Comparison of ENCODE assay signal across 10 cellular contexts in genomic region chr4:915041-915474, GRCh38. TPM values are rescaled to one million over a fixed set of nuclear protein-coding genes. Genes with fewer than 3 reads are reported as not detected.
DNase-seq lines count a peak whose midpoint lies in the region; ATAC-seq, FAIRE-seq and TF ChIP-seq lines count a peak whose summit lies in the region.
"Had no signal": no experiment of that assay in that cellular context is flagged by ENCODE, and none has a peak within 500 bp of the region (broad histone marks: within the 10 kb centered on the region; RNA-seq: fewer than 3 reads in every experiment).

No MANE protein-coding gene starts in this region.

- H3K27ac ChIP-seq in right lobe of liver = no peak overlapping the region
- H3K27ac ChIP-seq in HepG2 (ENCODE audit: extremely low read length, insufficient read depth, low read length) = no peak overlapping the region
- H3K27ac ChIP-seq: KMS-11 had no signal

- no peak for FAIRE-seq in HepG2 (lab: Jason Lieb, UNC)
- FAIRE-seq: RCC 7860 had no signal

- TF ChIP-seq CTCF in right lobe of liver (IDR thresholded peaks at IDR 0.05) (no peak), HepG2 (CRISPR knock-in tag; IDR thresholded peaks at IDR 0.05) (no peak), WTC11 (IDR thresholded peaks at IDR 0.05) (no peak)

- intact Hi-C loops in right lobe of liver (cut with DNase I) = no loop called here
- intact Hi-C loops in HepG2 (cut with micrococcal nuclease; ENCODE audit: unreplicated experiment) = no loop called here
- intact Hi-C loops in activated CD4-positive, alpha-beta memory T cell treated with anti-CD3 and anti-CD28 coated beads for 36 hours (cut with micrococcal nuclease) = no loop called here

- POLR2A ChIA-PET in HepG2 (lab: Yijun Ruan, JAX) (no interaction called here), WTC11 (lab: Charles Lee) (no interaction called here)
- POLR2A ChIA-PET in activated CD4-positive, alpha-beta memory T cell treated with anti-CD3 and anti-CD28 coated beads for 36 hours (lab: Charles Lee) = no interaction called here

- H3K27ac Mint-ChIP-seq in WTC11 = peak overlapping the region; percentile 30
- H3K27ac Mint-ChIP-seq in activated CD4-positive, alpha-beta memory T cell treated with anti-CD3 and anti-CD28 coated beads for 36 hours = no peak overlapping the region

- no peaks in the 10 kb centered on the region for H3K27me3 ChIP-seq in right lobe of liver
- no peaks in the 10 kb centered on the region for H3K27me3 ChIP-seq in HepG2 (ENCODE audit: control insufficient read depth in 1 of 2, insufficient read depth in 2 of 2, low read length in 2 of 2)

- no peak overlapping the region for H3K4me2 ChIP-seq in HepG2 (ENCODE audit: low read depth, low read length)
- H3K4me2 ChIP-seq: KMS-11 had no signal

- H3K9me3 Mint-ChIP-seq in WTC11 = no peaks in the 10 kb centered on the region
- H3K9me3 Mint-ChIP-seq in activated CD4-positive, alpha-beta memory T cell treated with anti-CD3 and anti-CD28 coated beads for 36 hours = peaks cover 12% of the 10 kb centered on the region

- H4K20me1 ChIP-seq in HepG2 (ENCODE audit: insufficient read depth, low read length) = no peaks in the 10 kb centered on the region

- no peak overlapping the region for H3K9ac ChIP-seq in HepG2 (ENCODE audit: insufficient read depth, low read depth, low read length)
- H3K9ac ChIP-seq: KMS-11 had no signal

- peaks cover 0 to 20% (median 3%) of the 10 kb centered on the region in 4 donors for H3K36me3 ChIP-seq in right lobe of liver
- peaks cover 9 to 23% of the 10 kb centered on the region in 2 experiments; a peak in 4 of 5 replicates for H3K36me3 ChIP-seq in HepG2 (replicated peaks in 1 of 2; ENCODE audit: control insufficient read depth in 1 of 2, insufficient read depth in 2 of 2, low read length in 2 of 2)

- H3K4me1 Mint-ChIP-seq in WTC11 = peaks cover 5% of the 10 kb centered on the region
- peaks cover 39% of the 10 kb centered on the region for H3K4me1 Mint-ChIP-seq in activated CD4-positive, alpha-beta memory T cell treated with anti-CD3 and anti-CD28 coated beads for 36 hours (ENCODE audit: low read depth)

- WGBS in right lobe of liver (ENCODE audit: insufficient coverage, low coverage, low lambda C conversion rate, missing lambda C conversion rate) = 58% methylated on average over 20 of the region's 20 CpGs
- 97% methylated on average over 20 of the region's 20 CpGs for WGBS in HepG2 (ENCODE audit: low lambda C conversion rate)

- CTCF ChIA-PET in HepG2 (lab: Yijun Ruan, JAX; ENCODE audit: low intra/inter-chr PET ratio, low total read pairs) (no interaction called here), WTC11 (lab: Charles Lee) (no interaction called here)
- CTCF ChIA-PET in activated CD4-positive, alpha-beta memory T cell treated with anti-CD3 and anti-CD28 coated beads for 36 hours (lab: Charles Lee) = no interaction called here

- peaks cover 10% of the 10 kb centered on the region for H3K36me3 Mint-ChIP-seq in WTC11
- peaks cover 23% of the 10 kb centered on the region for H3K36me3 Mint-ChIP-seq in activated CD4-positive, alpha-beta memory T cell treated with anti-CD3 and anti-CD28 coated beads for 36 hours

- DNase-seq in right lobe of liver (peak in 2 of 3 donors; percentile 14 to 50), HepG2 (ENCODE audit: low spot score) (no peak), WTC11 (ENCODE audit: low spot score) (no peak), medulla oblongata (ENCODE audit: extremely low spot score) (peak; percentile 61)
- no peak for DNase-seq in activated CD4-positive, alpha-beta memory T cell treated with anti-CD3 and anti-CD28 coated beads for 36 hours

- TF ChIP-seq POLR2A in right lobe of liver (IDR thresholded peaks at IDR 0.05) (no peak), HepG2 (IDR thresholded peaks at IDR 0.05; ENCODE audit: insufficient read depth in 1 of 2, low read depth in 2 of 2, low read length in 2 of 2) (no peak)

- BruUV-seq in HepG2 (replicated peaks; lab: Mats Ljungman, UMichigan) = no TSS peak

- peaks cover 47% of the 10 kb centered on the region for H3K79me2 ChIP-seq in HepG2 (ENCODE audit: insufficient read depth, low read length)

- H3K4me1 ChIP-seq in right lobe of liver (peaks cover 0 to 6% (median 0%) of the 10 kb centered on the region in 4 donors), HepG2 (ENCODE audit: insufficient read depth, low read length) (no peaks in the 10 kb centered on the region)

- ATAC-seq in right lobe of liver (peak; percentile 28 to 63 (median 48)), HepG2 (no peak), WTC11 (no peak), esophagus mucosa (no peak), SK-N-SH treated with all-trans-retinoic acid at 6 μM for 48 hours (no peak), GM21367 (IDR thresholded peaks at IDR 0.05; ENCODE audit: unreplicated experiment) (no peak)

- no peak for TF ChIP-seq EP300 in HepG2 (IDR thresholded peaks at IDR 0.05; ENCODE audit: low read depth in 2 of 2, low read length in 2 of 2)
- no peak for TF ChIP-seq EP300 in HepG2 (CRISPR knock-in tag; IDR thresholded peaks at IDR 0.05; ENCODE audit: borderline replicate concordance)

- H3K27me3 Mint-ChIP-seq in WTC11 (ENCODE audit: low read depth) = no peaks in the 10 kb centered on the region
- H3K27me3 Mint-ChIP-seq in activated CD4-positive, alpha-beta memory T cell treated with anti-CD3 and anti-CD28 coated beads for 36 hours = no peaks in the 10 kb centered on the region

- TF ChIP-seq RAD21 in HepG2 (CRISPR knock-in tag; IDR thresholded peaks at IDR 0.05) = no peak

- H3K4me3 ChIP-seq in right lobe of liver (no peak overlapping the region), HepG2 (replicated peaks in 1 of 3; ENCODE audit: insufficient read depth in 1 of 3, low read depth in 2 of 3, low read length in 3 of 3) (no peak overlapping the region)

- no peak overlapping the region for H3K4me3 Mint-ChIP-seq in WTC11
- no peak overlapping the region for H3K4me3 Mint-ChIP-seq in activated CD4-positive, alpha-beta memory T cell treated with anti-CD3 and anti-CD28 coated beads for 36 hours

- H3K9me3 ChIP-seq in right lobe of liver (no peaks in the 10 kb centered on the region), HepG2 (ENCODE audit: low read length) (no peaks in the 10 kb centered on the region)

- in situ Hi-C loops in HepG2 (cut with HindIII; ENCODE audit: extremely low pct_ligation_motif_present, low pct_unique_long_range_greater_than_20kb) = no loop called here

- H2AFZ ChIP-seq in HepG2 (ENCODE audit: low read length) = no peak overlapping the region

RNA-seq across cellular contexts. Expression of gene GAK, which starts 17.1 kb away (rescaled TPM):
- total RNA-seq in right lobe of liver (10 to 100 TPM; 53.2 to 85.0 (median 64.5) TPM), HepG2 (2016; rRNA removed; fragmentation: Illumina TruSeq; extraction: Trizol) (28.0 and 44.3 TPM in 2 replicates), WTC11 (2021) (108 to 121 TPM (median 108 TPM) in 3 replicates), esophagus mucosa (69.1 TPM)
- 9.9 and 11.6 TPM in 2 replicates for total RNA-seq in HepG2 (2016; cell fraction: cytosol; rRNA removed; fragmentation: Illumina TruSeq; extraction: Trizol; ENCODE audit: low read depth)
- 24.5 and 43.0 TPM in 2 replicates for total RNA-seq in HepG2 (2016; cell fraction: insoluble cytoplasmic fraction; rRNA removed; fragmentation: Illumina TruSeq; extraction: Trizol)
- 17.1 and 19.6 TPM in 2 replicates for total RNA-seq in HepG2 (2016; cell fraction: membrane; rRNA removed; fragmentation: Illumina TruSeq; extraction: Trizol)
- 31.0 and 34.6 TPM in 2 replicates for total RNA-seq in HepG2 (2016; cell fraction: nucleus; rRNA removed; fragmentation: Illumina TruSeq; extraction: Trizol)
- 17.5 and 22.2 TPM in 2 replicates for polyA plus RNA-seq in HepG2 (2011; rRNA removed)
- 10.0 and 13.8 TPM in 2 replicates for polyA plus RNA-seq in HepG2 (2011; cell fraction: cytosol; rRNA removed)
- 116 and 155 TPM in 2 replicates for polyA plus RNA-seq in HepG2 (2011; cell fraction: nucleus; rRNA removed)
- 26.0 and 32.2 TPM in 2 replicates for polyA plus RNA-seq in HepG2 (2012)
- polyA plus RNA-seq in HepG2 (2016; cell fraction: cytosol; fragmentation: Illumina TruSeq; extraction: Trizol; ENCODE audit: low read depth) = 5.1 and 5.7 TPM in 2 replicates
- 23.9 and 29.6 TPM in 2 replicates for polyA plus RNA-seq in HepG2 (2016; cell fraction: insoluble cytoplasmic fraction; fragmentation: Illumina TruSeq; extraction: Trizol; ENCODE audit: low read depth)
- 12.2 TPM in 2 replicates for polyA plus RNA-seq in HepG2 (2016; cell fraction: membrane; fragmentation: Illumina TruSeq; extraction: Trizol; ENCODE audit: low read depth)
- polyA plus RNA-seq in HepG2 (2016; cell fraction: nucleus; fragmentation: Illumina TruSeq; extraction: Trizol; ENCODE audit: insufficient read depth, low read depth) = 90.4 and 98.9 TPM in 2 replicates
- polyA minus RNA-seq in HepG2 (2011; rRNA and poly(A)+ RNA removed; ENCODE audit: low replicate concordance) = 24.0 and 27.1 TPM in 2 replicates
- 17.5 and 19.4 TPM in 2 replicates for polyA minus RNA-seq in HepG2 (2011; cell fraction: cytosol; rRNA and poly(A)+ RNA removed)
- polyA minus RNA-seq in HepG2 (2011; cell fraction: nucleus; rRNA and poly(A)+ RNA removed) = 30.3 and 44.2 TPM in 2 replicates
- total RNA-seq in activated CD4-positive, alpha-beta memory T cell treated with anti-CD3 and anti-CD28 coated beads for 36 hours = 100 to 1,000 TPM in 1 of 2 experiments, 10 to 100 TPM in 1; 97.0 to 101 TPM

RNA-seq across cellular contexts. Expression of gene TMEM175, which starts 17.2 kb away (rescaled TPM):
- total RNA-seq in right lobe of liver = 10 to 100 TPM; 22.0 to 31.8 (median 23.6) TPM
- 1.6 and 5.1 TPM in 2 replicates for total RNA-seq in HepG2 (2016; rRNA removed; fragmentation: Illumina TruSeq; extraction: Trizol)
- 1.9 and 3.4 TPM in 2 replicates for total RNA-seq in HepG2 (2016; cell fraction: cytosol; rRNA removed; fragmentation: Illumina TruSeq; extraction: Trizol; ENCODE audit: low read depth)
- 1.1 and 3.6 TPM in 2 replicates for total RNA-seq in HepG2 (2016; cell fraction: insoluble cytoplasmic fraction; rRNA removed; fragmentation: Illumina TruSeq; extraction: Trizol)
- total RNA-seq in HepG2 (2016; cell fraction: membrane; rRNA removed; fragmentation: Illumina TruSeq; extraction: Trizol) = 2.0 and 2.5 TPM in 2 replicates
- 5.8 and 6.7 TPM in 2 replicates for total RNA-seq in HepG2 (2016; cell fraction: nucleus; rRNA removed; fragmentation: Illumina TruSeq; extraction: Trizol)
- polyA plus RNA-seq in HepG2 (2011; rRNA removed) = 9.9 and 20.1 TPM in 2 replicates
- polyA plus RNA-seq in HepG2 (2011; cell fraction: cytosol; rRNA removed) = 6.1 TPM in 2 replicates
- 134 and 138 TPM in 2 replicates for polyA plus RNA-seq in HepG2 (2011; cell fraction: nucleus; rRNA removed)
- polyA plus RNA-seq in HepG2 (2012) = 7.2 and 10.7 TPM in 2 replicates
- polyA plus RNA-seq in HepG2 (2016; cell fraction: cytosol; fragmentation: Illumina TruSeq; extraction: Trizol; ENCODE audit: low read depth) = 1.4 and 3.1 TPM in 2 replicates
- 1.9 and 2.6 TPM in 2 replicates for polyA plus RNA-seq in HepG2 (2016; cell fraction: insoluble cytoplasmic fraction; fragmentation: Illumina TruSeq; extraction: Trizol; ENCODE audit: low read depth)
- 1.9 and 2.2 TPM in 2 replicates for polyA plus RNA-seq in HepG2 (2016; cell fraction: membrane; fragmentation: Illumina TruSeq; extraction: Trizol; ENCODE audit: low read depth)
- 19.6 and 19.8 TPM in 2 replicates for polyA plus RNA-seq in HepG2 (2016; cell fraction: nucleus; fragmentation: Illumina TruSeq; extraction: Trizol; ENCODE audit: insufficient read depth, low read depth)
- polyA minus RNA-seq in HepG2 (2011; rRNA and poly(A)+ RNA removed; ENCODE audit: low replicate concordance) = 15.5 and 17.1 TPM in 2 replicates
- polyA minus RNA-seq in HepG2 (2011; cell fraction: cytosol; rRNA and poly(A)+ RNA removed) = 5.5 and 6.9 TPM in 2 replicates
- 8.6 and 9.7 TPM in 2 replicates for polyA minus RNA-seq in HepG2 (2011; cell fraction: nucleus; rRNA and poly(A)+ RNA removed)
- 6.4 to 10.6 TPM (median 9.2 TPM) in 3 replicates for total RNA-seq in WTC11 (2021)
- 11.2 TPM for total RNA-seq in esophagus mucosa
- 10 to 100 TPM; 13.8 to 15.8 TPM for total RNA-seq in activated CD4-positive, alpha-beta memory T cell treated with anti-CD3 and anti-CD28 coated beads for 36 hours

RNA-seq across cellular contexts. Expression of gene DGKQ, which starts 58.3 kb away (rescaled TPM):
- total RNA-seq in right lobe of liver (10 to 100 TPM in 1 of 6 experiments, 1 to 10 TPM in 5; 4.6 to 10.5 (median 5.7) TPM), HepG2 (2016; rRNA removed; fragmentation: Illumina TruSeq; extraction: Trizol) (3.2 and 7.2 TPM in 2 replicates), WTC11 (2021) (15.7 to 19.3 TPM (median 16.9 TPM) in 3 replicates), esophagus mucosa (12.0 TPM)
- 0.53 and 1.4 TPM in 2 replicates for total RNA-seq in HepG2 (2016; cell fraction: cytosol; rRNA removed; fragmentation: Illumina TruSeq; extraction: Trizol; ENCODE audit: low read depth)
- total RNA-seq in HepG2 (2016; cell fraction: insoluble cytoplasmic fraction; rRNA removed; fragmentation: Illumina TruSeq; extraction: Trizol) = 2.4 and 7.8 TPM in 2 replicates
- 2.5 and 2.9 TPM in 2 replicates for total RNA-seq in HepG2 (2016; cell fraction: membrane; rRNA removed; fragmentation: Illumina TruSeq; extraction: Trizol)
- total RNA-seq in HepG2 (2016; cell fraction: nucleus; rRNA removed; fragmentation: Illumina TruSeq; extraction: Trizol) = 7.0 and 7.9 TPM in 2 replicates
- polyA plus RNA-seq in HepG2 (2011; rRNA removed) = 4.5 and 6.1 TPM in 2 replicates
- polyA plus RNA-seq in HepG2 (2011; cell fraction: cytosol; rRNA removed) = 3.1 and 4.8 TPM in 2 replicates
- 50.5 and 58.5 TPM in 2 replicates for polyA plus RNA-seq in HepG2 (2011; cell fraction: nucleus; rRNA removed)
- 3.0 and 5.5 TPM in 2 replicates for polyA plus RNA-seq in HepG2 (2012)
- polyA plus RNA-seq in HepG2 (2016; cell fraction: cytosol; fragmentation: Illumina TruSeq; extraction: Trizol; ENCODE audit: low read depth) = 0.35 and 0.36 TPM in 2 replicates
- polyA plus RNA-seq in HepG2 (2016; cell fraction: insoluble cytoplasmic fraction; fragmentation: Illumina TruSeq; extraction: Trizol; ENCODE audit: low read depth) = 2.0 and 3.4 TPM in 2 replicates
- polyA plus RNA-seq in HepG2 (2016; cell fraction: membrane; fragmentation: Illumina TruSeq; extraction: Trizol; ENCODE audit: low read depth) = 1.3 and 1.7 TPM in 2 replicates
- 16.0 and 17.5 TPM in 2 replicates for polyA plus RNA-seq in HepG2 (2016; cell fraction: nucleus; fragmentation: Illumina TruSeq; extraction: Trizol; ENCODE audit: insufficient read depth, low read depth)
- polyA minus RNA-seq in HepG2 (2011; rRNA and poly(A)+ RNA removed; ENCODE audit: low replicate concordance) = 3.0 and 10.3 TPM in 2 replicates
- polyA minus RNA-seq in HepG2 (2011; cell fraction: cytosol; rRNA and poly(A)+ RNA removed) = 4.2 and 4.9 TPM in 2 replicates
- polyA minus RNA-seq in HepG2 (2011; cell fraction: nucleus; rRNA and poly(A)+ RNA removed) = 7.2 and 8.1 TPM in 2 replicates
- 10 to 100 TPM; 11.1 to 11.4 TPM for total RNA-seq in activated CD4-positive, alpha-beta memory T cell treated with anti-CD3 and anti-CD28 coated beads for 36 hours

Comparison
In these comparisons a context has a peak if more than half of its experiments do, and no peak if none do; other contexts are left out.
1. ATAC-seq: peak in right lobe of liver (4 of 4); none in HepG2 (single experiment), WTC11 (single experiment), esophagus mucosa (single experiment), SK-N-SH treated with all-trans-retinoic acid at 6 μM for 48 hours (single experiment) and GM21367 (single experiment).
2. DNase-seq: peak in right lobe of liver (2 of 3) and medulla oblongata (single experiment); none in HepG2 (single experiment), WTC11 (single experiment) and activated CD4-positive, alpha-beta memory T cell treated with anti-CD3 and anti-CD28 coated beads for 36 hours (single experiment).